ENCODE assay signal across 11 cellular contexts in the genomic region with DNA sequence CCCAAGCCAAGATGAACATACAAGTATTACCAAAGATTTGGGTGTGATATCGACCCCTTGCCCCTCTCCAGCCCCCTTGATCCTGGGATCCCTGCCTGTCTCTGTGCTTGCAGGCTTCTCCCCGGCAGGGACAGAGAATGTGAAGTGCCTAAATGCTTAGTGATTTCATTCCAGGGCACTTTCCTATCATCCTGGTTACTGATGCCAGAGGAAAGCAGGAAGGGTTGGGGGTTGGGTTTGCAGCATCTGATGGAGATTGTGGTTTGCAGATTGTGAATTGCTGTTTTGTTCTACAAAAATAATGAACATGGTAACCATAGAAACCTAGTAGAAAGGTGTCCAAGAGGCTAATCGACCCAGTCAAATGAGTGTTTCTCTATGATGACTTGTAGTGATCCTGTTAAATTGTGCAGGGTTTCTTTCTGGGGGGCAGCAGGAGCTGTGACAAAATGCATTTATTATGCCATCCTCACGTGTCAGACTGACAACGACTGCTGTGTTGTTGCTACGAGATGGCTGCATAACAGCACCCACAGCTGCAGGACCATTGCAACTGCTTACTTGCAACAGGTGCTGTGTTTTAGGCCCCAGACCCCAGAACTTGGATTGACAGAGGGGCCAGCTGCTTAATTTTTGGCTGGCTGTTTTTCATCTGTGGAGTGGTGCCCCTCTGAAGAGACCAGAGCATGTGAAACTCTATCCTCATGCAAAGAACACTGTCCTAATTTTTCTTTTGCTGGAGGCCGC.
DNase-seq lines count a peak whose midpoint lies in the region; ATAC-seq and TF ChIP-seq lines count a peak whose summit lies in the region.
"Had no signal": no experiment of that assay in that cellular context is flagged by ENCODE, and none has a peak within 500 bp of the region (broad histone marks: within the 10 kb centered on the region; RNA-seq: fewer than 3 reads in every experiment).

No MANE protein-coding gene starts in this region.

- DNase-seq in NCI-H1048 (lab: John Stamatoyannopoulos, UW) (peak; percentile 16), neural crest cell (ENCODE audit: low read depth, low spot score) (no peak), KBM-7 (no peak), NCI-H82 treated with DMSO at 0.1 percent for 48 hours (lab: John Stamatoyannopoulos, UW; ENCODE audit: unreplicated experiment) (no peak)
- no peak for DNase-seq in stimulated activated naive CD4-positive, alpha-beta T cell treated with Interleukin-2 at 50 U/mL for 16 hours (lab: John Stamatoyannopoulos, UW)
- DNase-seq: activated CD4-positive, alpha-beta T cell treated with anti-CD3 and anti-CD28 coated beads, Interleukin-2, amount 50 U/mL, for 1 hour; BE2C; stimulated activated CD8-positive, alpha-beta memory T cell treated with anti-CD3 and anti-CD28 coated beads, Interleukin-4, amount 100 ng/mL, for 48 hours had no signal

- no peaks in the 10 kb centered on the region for H3K36me3 ChIP-seq in BLaER1
- H3K36me3 ChIP-seq: BE2C had no signal

- peak overlapping the region; percentile 31 for H3K4me3 Mint-ChIP-seq in neural crest cell
- no peak overlapping the region for H3K4me3 Mint-ChIP-seq in activated T-helper 17 cell treated with anti-CD3 and anti-CD28 coated beads, Interleukin-2, amount 50 U/mL, for 72 hours

- H3K4me1 Mint-ChIP-seq in neural crest cell: peaks cover 29% of the 10 kb centered on the region
- H3K4me1 Mint-ChIP-seq in activated T-helper 17 cell treated with anti-CD3 and anti-CD28 coated beads, Interleukin-2, amount 50 U/mL, for 72 hours: peaks cover 17% of the 10 kb centered on the region

- H3K9me3 Mint-ChIP-seq in neural crest cell: peaks cover 2% of the 10 kb centered on the region
- no peaks in the 10 kb centered on the region for H3K9me3 Mint-ChIP-seq in activated T-helper 17 cell treated with anti-CD3 and anti-CD28 coated beads, Interleukin-2, amount 50 U/mL, for 72 hours

- H3K9me3 ChIP-seq in BLaER1: peaks cover 4% of the 10 kb centered on the region
- H3K9me3 ChIP-seq: BE2C had no signal

- TF ChIP-seq CTCF in neural crest cell (conservative IDR thresholded peaks at IDR 0.05): no peak

- H3K27ac ChIP-seq in BLaER1: peak overlapping the region; percentile 18; the same call in 1 of the 2 replicates
- peak overlapping the region; percentile 58 for H3K27ac ChIP-seq in cingulate gyrus (ENCODE audit: low read depth, low read length)

- in situ Hi-C loops in KBM-7 (cut with MboI; ENCODE audit: low pct_unique_long_range_greater_than_20kb, low sequenced_read_pairs): no loop called here

- peak overlapping the region; percentile 15; the same call in 1 of the 2 replicates for H3K4me2 ChIP-seq in BLaER1

- ATAC-seq in activated T-helper 17 cell treated with anti-CD3 and anti-CD28 coated beads, Interleukin-2, amount 50 U/mL, for 72 hours (replicated peaks): no peak

- H3K9ac ChIP-seq in BLaER1: no peak overlapping the region

- H3K4me1 ChIP-seq in BLaER1: peaks cover 55% of the 10 kb centered on the region
- H3K4me1 ChIP-seq: BE2C had no signal

- H3K36me3 Mint-ChIP-seq in neural crest cell (ENCODE audit: low read depth): no peaks in the 10 kb centered on the region
- H3K36me3 Mint-ChIP-seq in activated T-helper 17 cell treated with anti-CD3 and anti-CD28 coated beads, Interleukin-2, amount 50 U/mL, for 72 hours (ENCODE audit: low read depth): no peaks in the 10 kb centered on the region

- H3K4me3 ChIP-seq in BLaER1: no peak overlapping the region

- peaks cover 12% of the 10 kb centered on the region for H3K27me3 Mint-ChIP-seq in neural crest cell (ENCODE audit: low read depth)
- H3K27me3 Mint-ChIP-seq in activated T-helper 17 cell treated with anti-CD3 and anti-CD28 coated beads, Interleukin-2, amount 50 U/mL, for 72 hours: no peaks in the 10 kb centered on the region

- H4K20me1 ChIP-seq in BLaER1: no peaks in the 10 kb centered on the region

- H3K27ac Mint-ChIP-seq in neural crest cell (ENCODE audit: unreplicated experiment): no peak overlapping the region
- H3K27ac Mint-ChIP-seq in activated T-helper 17 cell treated with anti-CD3 and anti-CD28 coated beads, Interleukin-2, amount 50 U/mL, for 72 hours: no peak overlapping the region

- no peaks in the 10 kb centered on the region for H3K27me3 ChIP-seq in BLaER1
- H3K27me3 ChIP-seq: BE2C had no signal
